ENCODE assay signal across 22 cellular contexts in genomic region chr13:82165396-82166174, GRCh38.
DNase-seq lines count a peak whose midpoint lies in the region; ATAC-seq and TF ChIP-seq lines count a peak whose summit lies in the region.
"Had no signal": no experiment of that assay in that cellular context is flagged by ENCODE, and none has a peak within 500 bp of the region (broad histone marks: within the 10 kb centered on the region; RNA-seq: fewer than 3 reads in every experiment).

No MANE protein-coding gene starts in this region.

- no peaks in the 10 kb centered on the region for H3K36me3 Mint-ChIP-seq in WTC11
- H3K36me3 Mint-ChIP-seq: T-cell had no signal

- H3K4me1 Mint-ChIP-seq in WTC11: no peaks in the 10 kb centered on the region
- H3K4me1 Mint-ChIP-seq: T-cell had no signal

- 88% methylated on average over 18 of the region's 18 CpGs for WGBS in right cardiac atrium
- WGBS in aorta, 2 donors: 94 to 96% methylated on average over 18 of the region's 18 CpGs

- H3K27ac Mint-ChIP-seq in WTC11: no peak overlapping the region
- H3K27ac Mint-ChIP-seq: T-cell had no signal

- DNase-seq in right cardiac atrium (peak in 2 of 3 donors; percentile 38 to 42), left cardiac atrium (no peak), NCI-H146 treated with DMSO at 0.1 percent for 48 hours (lab: John Stamatoyannopoulos, UW; ENCODE audit: unreplicated experiment) (peak; percentile 62), WTC11 (ENCODE audit: low spot score) (peak; percentile 9), aorta (peak; percentile 29 to 52), cerebellum (ENCODE audit: low spot score) (no peak), NOMO-1 treated with dmso at 0.1 percent for 144 hours (lab: John Stamatoyannopoulos, UW; ENCODE audit: unreplicated experiment) (no peak)
- DNase-seq: COR-L47; DMS153; EL; KG1; NCI-H1048; NCI-H1694; NCI-H2107; NCI-H2227 treated with DMSO at 0.1 percent for 48 hours; NCI-H69; NK-92 treated with Interleukin-12 subunit alpha and Interleukin-12 subunit beta, amount 100 ng/mL, for 24 hours; T-cell had no signal

- H3K27ac ChIP-seq in right cardiac atrium (ENCODE audit: low read length) (no peak overlapping the region), aorta (ENCODE audit: low read depth in 1 of 2, low read length in 2 of 2) (no peak overlapping the region)
- H3K27ac ChIP-seq: C4-2B, RWPE1, SJSA1 had no signal

- H3K4me1 ChIP-seq in right cardiac atrium (ENCODE audit: control insufficient read depth, insufficient read depth, low read length) (no peaks in the 10 kb centered on the region), aorta (ENCODE audit: control insufficient read depth in 1 of 2, insufficient read depth in 2 of 2, low read length in 2 of 2) (no peaks in the 10 kb centered on the region)
- H3K4me1 ChIP-seq: SJSA1 had no signal

- H3K4me3 ChIP-seq in right cardiac atrium (ENCODE audit: low read length): no peak overlapping the region
- no peak overlapping the region for H3K4me3 ChIP-seq in aorta (ENCODE audit: low read length in 2 of 2)
- H3K4me3 ChIP-seq: SJSA1 had no signal

- H3K9me3 ChIP-seq in right cardiac atrium (ENCODE audit: control insufficient read depth, low read length) (no peaks in the 10 kb centered on the region), aorta (ENCODE audit: control insufficient read depth, low read length) (no peaks in the 10 kb centered on the region)

- H3K27me3 ChIP-seq in right cardiac atrium (ENCODE audit: control insufficient read depth, insufficient read depth): no peaks in the 10 kb centered on the region
- H3K27me3 ChIP-seq in aorta (ENCODE audit: control insufficient read depth in 1 of 2, insufficient read depth in 2 of 2, low read length in 1 of 2): no peaks in the 10 kb centered on the region
- H3K27me3 ChIP-seq: SJSA1 had no signal

- no peaks in the 10 kb centered on the region for H3K27me3 Mint-ChIP-seq in WTC11 (ENCODE audit: low read depth)
- H3K27me3 Mint-ChIP-seq: T-cell had no signal

- POLR2A ChIA-PET in WTC11 (lab: Charles Lee): no interaction called here

- no peak overlapping the region for H3K4me3 Mint-ChIP-seq in WTC11
- H3K4me3 Mint-ChIP-seq: T-cell had no signal

- peaks cover 7% of the 10 kb centered on the region for H3K9me3 Mint-ChIP-seq in WTC11

- no peaks in the 10 kb centered on the region for H3K36me3 ChIP-seq in aorta (ENCODE audit: control insufficient read depth in 1 of 2, insufficient read depth in 2 of 2, low read length in 1 of 2)
- H3K36me3 ChIP-seq: SJSA1 had no signal

- CTCF ChIA-PET in WTC11 (lab: Charles Lee): no interaction called here

- intact Hi-C loops in right cardiac atrium (cut with DNase I) (no loop called here), left cardiac atrium (cut with DNase I) (no loop called here), aorta (cut with DNase I) (no loop called here)

- no peak for ATAC-seq in right cardiac atrium
- no peak for ATAC-seq in left cardiac atrium
- peak; percentile 72 for ATAC-seq in WTC11
- no peak for ATAC-seq in aorta (ENCODE audit: low FRiP score)
- no peak for ATAC-seq in GM18868 (IDR thresholded peaks at IDR 0.05; ENCODE audit: unreplicated experiment)
- ATAC-seq: T-cell had no signal

- TF ChIP-seq CTCF in WTC11 (IDR thresholded peaks at IDR 0.05): no peak

TF ChIP-seq in WTC11, 78 proteins besides CTCF, POLR2A, EP300 and RAD21:
- TF ChIP-seq FOXK1 (CRISPR knock-in tag; IDR thresholded peaks at IDR 0.05) (no peak), NR1H2 (CRISPR knock-in tag; IDR thresholded peaks at IDR 0.05) (no peak), SMAD4 (CRISPR knock-in tag; IDR thresholded peaks at IDR 0.05) (no peak), PREB (CRISPR knock-in tag; IDR thresholded peaks at IDR 0.05; ENCODE audit: borderline replicate concordance) (no peak), ATF1 (CRISPR knock-in tag; IDR thresholded peaks at IDR 0.05) (no peak), CDX4 (CRISPR knock-in tag; IDR thresholded peaks at IDR 0.05; ENCODE audit: borderline replicate concordance) (no peak), NFE2L1 (CRISPR knock-in tag; IDR thresholded peaks at IDR 0.05) (no peak)

Comparison
In these comparisons a context has a peak if more than half of its experiments do, and no peak if none do; other contexts are left out.
1. DNase-seq: peak in right cardiac atrium (2 of 3), NCI-H146 treated with DMSO at 0.1 percent for 48 hours (single experiment), WTC11 (single experiment) and aorta (2 of 2); none in left cardiac atrium (single experiment), cerebellum (single experiment) and NOMO-1 treated with dmso at 0.1 percent for 144 hours (single experiment).